In genomic region chr1:25642710-25643109, GRCh38 we compare ENCODE assay signal across 8 cellular contexts. TPM values are rescaled to one million over a fixed set of nuclear protein-coding genes. Genes with fewer than 3 reads are reported as not detected.
DNase-seq lines count a peak whose midpoint lies in the region; ATAC-seq and TF ChIP-seq lines count a peak whose summit lies in the region.

No MANE protein-coding gene starts in this region.

- H3K18ac ChIP-seq in mesendoderm (ENCODE audit: low read length), result peak overlapping the region; percentile 29

- H3K9me3 Mint-ChIP-seq in activated naive CD4-positive, alpha-beta T cell treated with anti-CD3 and anti-CD28 coated beads, Interleukin-2, amount 50 U/mL, for 24 hours, result peaks cover 5% of the 10 kb centered on the region
- peaks cover 12% of the 10 kb centered on the region for H3K9me3 Mint-ChIP-seq in type B pancreatic cell

- H2BK15ac ChIP-seq in mesendoderm (replicated peaks; ENCODE audit: low read depth), result no peak overlapping the region

- H3K4me1 Mint-ChIP-seq in activated naive CD4-positive, alpha-beta T cell treated with anti-CD3 and anti-CD28 coated beads, Interleukin-2, amount 50 U/mL, for 24 hours, result peaks cover 92% of the 10 kb centered on the region
- H3K4me1 Mint-ChIP-seq in type B pancreatic cell (ENCODE audit: unreplicated experiment), result peaks cover 5% of the 10 kb centered on the region

- H2BK5ac ChIP-seq in mesendoderm (ENCODE audit: low read length), result peak overlapping the region; percentile 9

- peak; percentile 74 for DNase-seq in NOMO-1 treated with dmso at 0.1 percent for 144 hours (lab: John Stamatoyannopoulos, UW; ENCODE audit: unreplicated experiment)
- no peak for DNase-seq in mesendoderm
- DNase-seq in type B pancreatic cell (ENCODE audit: extremely low spot score, unreplicated experiment), result peak; percentile 20
- no peak for DNase-seq in Karpas-422
- DNase-seq in omental fat pad (ENCODE audit: low spot score), result no peak

- H3K79me2 ChIP-seq in mesendoderm (ENCODE audit: control insufficient read depth, insufficient read depth, low read length), result no peaks in the 10 kb centered on the region
- H3K79me2 ChIP-seq in Karpas-422 (ENCODE audit: low read length), result no peaks in the 10 kb centered on the region

- H3K27ac Mint-ChIP-seq in activated naive CD4-positive, alpha-beta T cell treated with anti-CD3 and anti-CD28 coated beads, Interleukin-2, amount 50 U/mL, for 24 hours, result peak overlapping the region; percentile 85
- H3K27ac Mint-ChIP-seq in type B pancreatic cell, result peak overlapping the region; percentile 1

- H3K4me2 ChIP-seq in mesendoderm (ENCODE audit: low read length) (no peak overlapping the region), Karpas-422 (ENCODE audit: low read depth, low read length, poor library complexity, severe bottlenecking) (no peak overlapping the region)

- peaks cover 2% of the 10 kb centered on the region for H3K79me1 ChIP-seq in mesendoderm (ENCODE audit: low read length)

- H3K4me3 ChIP-seq in mesendoderm (ENCODE audit: low read length) (no peak overlapping the region), Karpas-422 (ENCODE audit: low read length) (no peak overlapping the region)

- H3K4me3 Mint-ChIP-seq in activated naive CD4-positive, alpha-beta T cell treated with anti-CD3 and anti-CD28 coated beads, Interleukin-2, amount 50 U/mL, for 24 hours, result peak overlapping the region; percentile 80
- H3K4me3 Mint-ChIP-seq in type B pancreatic cell, result no peak overlapping the region

- H3K27ac ChIP-seq in mesendoderm (ENCODE audit: low read depth, low read length) (peak overlapping the region; percentile 25), Karpas-422 (ENCODE audit: low read length) (no peak overlapping the region)

- no peaks in the 10 kb centered on the region for H3K9me3 ChIP-seq in Karpas-422 (ENCODE audit: low read length)

- TF ChIP-seq CTCF in type B pancreatic cell (conservative IDR thresholded peaks at IDR 0.05) (no peak), omental fat pad (IDR thresholded peaks at IDR 0.05) (no peak)

- H2AFZ ChIP-seq in Karpas-422 (ENCODE audit: low read length), result no peak overlapping the region

- H3K9me2 ChIP-seq in Karpas-422 (replicated peaks; ENCODE audit: insufficient read depth, low read length), result no peaks in the 10 kb centered on the region

- peak overlapping the region; percentile 82 for H2BK120ac ChIP-seq in mesendoderm (ENCODE audit: low read depth, low read length)

- H3K36me3 ChIP-seq in mesendoderm (ENCODE audit: control insufficient read depth, insufficient read depth, low read length), result no peaks in the 10 kb centered on the region
- H3K36me3 ChIP-seq in Karpas-422 (ENCODE audit: insufficient read depth, low read length), result no peaks in the 10 kb centered on the region

- no peaks in the 10 kb centered on the region for H3K27me3 ChIP-seq in mesendoderm (ENCODE audit: insufficient read depth, low read length, poor library complexity)
- H3K27me3 ChIP-seq in Karpas-422 (ENCODE audit: low read length), result no peaks in the 10 kb centered on the region

- H3K4me1 ChIP-seq in mesendoderm (ENCODE audit: control insufficient read depth, low read depth, low read length) (peaks cover 18% of the 10 kb centered on the region), Karpas-422 (ENCODE audit: low read length) (no peaks in the 10 kb centered on the region)

- ATAC-seq in GM18868 (IDR thresholded peaks at IDR 0.05; ENCODE audit: unreplicated experiment), result peak; percentile 58
- ATAC-seq in GM19328 (IDR thresholded peaks at IDR 0.05; ENCODE audit: unreplicated experiment), result no peak
- ATAC-seq in omental fat pad (ENCODE audit: low FRiP score), result no peak

- no peak overlapping the region for H3K23ac ChIP-seq in mesendoderm (ENCODE audit: low read length)

- no peaks in the 10 kb centered on the region for H3K27me3 Mint-ChIP-seq in activated naive CD4-positive, alpha-beta T cell treated with anti-CD3 and anti-CD28 coated beads, Interleukin-2, amount 50 U/mL, for 24 hours
- H3K27me3 Mint-ChIP-seq in type B pancreatic cell, result peaks cover 11% of the 10 kb centered on the region

- H4K5ac ChIP-seq in mesendoderm (ENCODE audit: low read length), result no peak overlapping the region

- H3K9ac ChIP-seq in mesendoderm (ENCODE audit: low read length) (no peak overlapping the region), Karpas-422 (ENCODE audit: low read length) (no peak overlapping the region)

- H3K4ac ChIP-seq in mesendoderm (ENCODE audit: low read depth, low read length), result peak overlapping the region; percentile 47

- no CpG with 5 or more reads among the region's 7 CpGs for WGBS in mesendoderm (ENCODE audit: extremely low coverage, insufficient coverage, low lambda C conversion rate)

- H2AK5ac ChIP-seq in mesendoderm (ENCODE audit: low read length), result no peak overlapping the region

- no peaks in the 10 kb centered on the region for H4K20me1 ChIP-seq in Karpas-422 (ENCODE audit: insufficient read depth, low read depth, low read length)

- peak overlapping the region; percentile 50 for H3K56ac ChIP-seq in mesendoderm (ENCODE audit: low read length)

- no peak overlapping the region for H4K8ac ChIP-seq in mesendoderm (ENCODE audit: low read depth, low read length)

- peaks cover 23% of the 10 kb centered on the region for H3K36me3 Mint-ChIP-seq in activated naive CD4-positive, alpha-beta T cell treated with anti-CD3 and anti-CD28 coated beads, Interleukin-2, amount 50 U/mL, for 24 hours
- H3K36me3 Mint-ChIP-seq in type B pancreatic cell, result peaks cover 6% of the 10 kb centered on the region

RNA-seq across cellular contexts. Expression of gene MAN1C1, which starts 26.1 kb away (rescaled TPM):
- polyA plus RNA-seq in mesendoderm (2013, experiment 1 of 2), result 7.7 TPM
- polyA plus RNA-seq in mesendoderm (2013, experiment 2 of 2), result 7.4 TPM
- 6.4 and 9.1 TPM in 2 replicates for total RNA-seq in type B pancreatic cell (ENCODE audit: low replicate concordance)
- total RNA-seq in Karpas-422 (2014; rRNA removed; shearing (Covaris generic); ENCODE audit: low replicate concordance), result not detected in 2 replicates
- total RNA-seq in omental fat pad, result 10 to 100 TPM; 21.0 to 47.4 (median 24.4) TPM

Comparison
In these comparisons a context has a peak if more than half of its experiments do, and no peak if none do; other contexts are left out.
1. DNase-seq: peak in NOMO-1 treated with dmso at 0.1 percent for 144 hours (single experiment) and type B pancreatic cell (single experiment); none in mesendoderm (single experiment), Karpas-422 (single experiment) and omental fat pad (single experiment).